Comparison of ENCODE assay signal across 8 cellular contexts in the genomic region with DNA sequence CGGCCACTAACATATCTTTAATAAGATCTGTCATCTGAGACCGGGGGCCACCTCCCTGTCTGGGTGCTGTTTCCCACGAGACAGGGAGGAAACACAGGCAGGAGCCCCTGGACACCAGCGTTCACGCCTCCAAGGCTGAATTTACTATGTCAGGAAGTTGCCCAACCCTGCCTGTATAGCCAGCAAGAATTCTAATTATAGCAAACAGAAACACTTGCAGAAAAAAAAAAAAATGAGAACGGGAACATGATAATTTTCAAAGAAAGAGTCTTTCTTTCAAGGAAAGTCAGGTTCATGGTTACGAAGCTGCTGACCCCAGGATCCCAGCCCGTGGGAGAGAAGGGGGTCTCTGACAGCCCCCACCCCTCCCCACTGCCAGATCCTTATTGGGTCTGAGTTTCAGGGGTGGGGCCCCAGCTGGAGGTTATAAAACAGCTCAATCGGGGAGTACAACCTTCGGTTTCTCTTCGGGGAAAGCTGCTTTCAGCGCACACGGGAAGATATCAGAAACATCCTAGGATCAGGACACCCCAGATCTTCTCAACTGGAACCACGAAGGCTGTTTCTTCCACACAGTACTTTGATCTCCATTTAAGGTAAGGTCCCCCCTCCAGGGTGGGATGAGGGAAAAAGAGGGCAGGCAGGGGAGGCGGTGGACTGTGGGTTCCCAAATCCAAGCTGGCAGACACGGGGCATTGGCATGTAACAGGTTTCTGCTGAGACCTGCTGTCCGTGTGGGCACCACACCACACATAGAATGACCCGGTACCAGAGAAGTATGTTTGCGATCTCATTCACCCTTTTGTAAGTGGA. TPM values are rescaled to one million over a fixed set of nuclear protein-coding genes. Genes with fewer than 3 reads are reported as not detected.
A peak's percentile ranks its signal among the peaks of the same experiment; 100 is the strongest.
DNase-seq lines count a peak whose midpoint lies in the region; ATAC-seq, FAIRE-seq and TF ChIP-seq lines count a peak whose summit lies in the region.

A gene (plus strand): TSS at position 455 of the 813 bp plus-strand sequence. CDS start 4,981 bp downstream, outside the sequence.

- H3K27me3 Mint-ChIP-seq in astrocyte (ENCODE audit: low read depth, unreplicated experiment) (no peaks in the 10 kb centered on the region), type B pancreatic cell (no peaks in the 10 kb centered on the region)

- H2BK12ac ChIP-seq in mesenchymal stem cell (ENCODE audit: low read length in 2 of 2), result peak within 1 kb of the TSS; percentile 25 to 52

- H3K9me3 ChIP-seq in astrocyte (ENCODE audit: insufficient read depth, low read depth, low read length), result peaks cover 4% of the 10 kb centered on the region
- peaks cover 2% of the 10 kb centered on the region for H3K9me3 ChIP-seq in mesenchymal stem cell (ENCODE audit: control insufficient read depth, low read length)

- H3K36me3 ChIP-seq in astrocyte (ENCODE audit: insufficient read depth, low read length) (no peaks in the 10 kb centered on the region), mesenchymal stem cell (ENCODE audit: control insufficient read depth in 1 of 2, insufficient read depth in 2 of 2, low read depth in 1 of 2, low read length in 2 of 2) (no peaks in the 10 kb centered on the region)

- H2AK5ac ChIP-seq in mesenchymal stem cell (ENCODE audit: low read length, severe bottlenecking), result no peak within 1 kb of the TSS

- H3K4me3 ChIP-seq in AG04449 (ENCODE audit: low read depth, low read length) (peak within 1 kb of the TSS; percentile 23; the same call in 1 of the 2 replicates), HL-60 (replicated peaks; ENCODE audit: insufficient read depth, low read length) (peak within 1 kb of the TSS; percentile 56), astrocyte (ENCODE audit: insufficient read depth, low read depth, low read length) (no peak within 1 kb of the TSS), mesenchymal stem cell (ENCODE audit: insufficient read depth in 1 of 2, low read depth in 1 of 2, low read length in 2 of 2) (peak within 1 kb of the TSS in 1 of 2 experiments; percentile 67)

- no peaks in the 10 kb centered on the region for H3K79me2 ChIP-seq in astrocyte (ENCODE audit: insufficient read depth, low read length)

- CTCF ChIA-PET in AG04449 (lab: Yijun Ruan, JAX), result no interaction called here

- peak within 1 kb of the TSS in 1 of 2 experiments; percentile 51 for H3K4ac ChIP-seq in mesenchymal stem cell (ENCODE audit: low read depth in 1 of 2, low read length in 2 of 2)

- H2BK15ac ChIP-seq in mesenchymal stem cell (ENCODE audit: low read depth, poor library complexity, severe bottlenecking), result peak within 1 kb of the TSS; percentile 54

- H3K79me1 ChIP-seq in mesenchymal stem cell (replicated peaks; ENCODE audit: low read length, poor library complexity, severe bottlenecking), result no peaks in the 10 kb centered on the region

- FAIRE-seq in astrocyte (lab: Jason Lieb, UNC), result no peak

- H4K20me1 ChIP-seq in astrocyte (ENCODE audit: insufficient read depth, low read length), result no peaks in the 10 kb centered on the region

- H3K9ac ChIP-seq in astrocyte (ENCODE audit: low read length), result no peak within 1 kb of the TSS
- peak within 1 kb of the TSS; percentile 65 for H3K9ac ChIP-seq in mesenchymal stem cell (ENCODE audit: low read length)

- POLR2A ChIA-PET in AG04449 (lab: Yijun Ruan, JAX), result no interaction called here

- no peak for DNase-seq in AG04449 (ENCODE audit: low read depth, low spot score)
- DNase-seq in HL-60 (ENCODE audit: low read depth in 1 of 2, low spot score in 1 of 2), result peak in 1 of 2 experiments; percentile 87
- DNase-seq in astrocyte (ENCODE audit: low read depth), result no peak
- DNase-seq in mesenchymal stem cell, result peak; percentile 75
- DNase-seq in type B pancreatic cell (ENCODE audit: extremely low spot score, unreplicated experiment), result no peak
- DNase-seq in GM19240 (ENCODE audit: insufficient read length, low spot score), result no peak
- DNase-seq in DMS79 (lab: John Stamatoyannopoulos, UW), result no peak

- WGBS in mesenchymal stem cell, result 41% methylated on average over 17 of the region's 19 CpGs

- peak within 1 kb of the TSS; percentile 23 for H3K4me2 ChIP-seq in astrocyte (ENCODE audit: low read length)
- peak within 1 kb of the TSS; percentile 23 for H3K4me2 ChIP-seq in mesenchymal stem cell (ENCODE audit: low read length, poor library complexity, severe bottlenecking)

- H3K9me3 Mint-ChIP-seq in astrocyte (ENCODE audit: unreplicated experiment), result peaks cover 18% of the 10 kb centered on the region
- no peaks in the 10 kb centered on the region for H3K9me3 Mint-ChIP-seq in type B pancreatic cell

- H3K27ac Mint-ChIP-seq in astrocyte (ENCODE audit: unreplicated experiment) (no peak within 1 kb of the TSS), type B pancreatic cell (no peak within 1 kb of the TSS)

- peak within 1 kb of the TSS in 1 of 2 experiments; percentile 94 for H3K23ac ChIP-seq in mesenchymal stem cell (ENCODE audit: low read length in 2 of 2)

- peak within 1 kb of the TSS in 1 of 2 experiments; percentile 43 for H3K14ac ChIP-seq in mesenchymal stem cell (ENCODE audit: low read length in 2 of 2)

- H2BK5ac ChIP-seq in mesenchymal stem cell (ENCODE audit: low read depth, low read length, poor library complexity, severe bottlenecking), result no peak within 1 kb of the TSS

- TF ChIP-seq CTCF in AG04449 (IDR thresholded peaks at IDR 0.05; ENCODE audit: insufficient read depth, low read length, missing control alignments) (no peak), HL-60 (IDR thresholded peaks at IDR 0.05; ENCODE audit: insufficient read depth, low read length) (no peak), astrocyte (IDR thresholded peaks at IDR 0.05; ENCODE audit: insufficient read depth, low read depth, low read length) (no peak), type B pancreatic cell (conservative IDR thresholded peaks at IDR 0.05) (no peak)

- no peak within 1 kb of the TSS for H4K8ac ChIP-seq in mesenchymal stem cell (ENCODE audit: low read length)

- H3K27me3 ChIP-seq in HL-60 (ENCODE audit: insufficient read depth, poor library complexity, severe bottlenecking), result no peaks in the 10 kb centered on the region
- no peaks in the 10 kb centered on the region for H3K27me3 ChIP-seq in astrocyte (ENCODE audit: insufficient read depth, low read length)
- peaks cover 0 to 3% of the 10 kb centered on the region in 2 experiments for H3K27me3 ChIP-seq in mesenchymal stem cell (ENCODE audit: control insufficient read depth in 1 of 2, insufficient read depth in 1 of 2, low read length in 2 of 2)

- H2AFZ ChIP-seq in astrocyte (ENCODE audit: low read depth, low read length), result no peak within 1 kb of the TSS
- peak within 1 kb of the TSS; percentile 5 for H2AFZ ChIP-seq in mesenchymal stem cell (ENCODE audit: low read depth, low read length)

- H3K4me1 Mint-ChIP-seq in astrocyte (ENCODE audit: low read depth, unreplicated experiment), result no peaks in the 10 kb centered on the region
- no peaks in the 10 kb centered on the region for H3K4me1 Mint-ChIP-seq in type B pancreatic cell (ENCODE audit: unreplicated experiment)

- H3K36me3 Mint-ChIP-seq in astrocyte (ENCODE audit: low read depth, unreplicated experiment) (peaks cover 4% of the 10 kb centered on the region), type B pancreatic cell (no peaks in the 10 kb centered on the region)

- ATAC-seq in GM19023 (IDR thresholded peaks at IDR 0.05; ENCODE audit: unreplicated experiment), result peak; percentile 73

- peak within 1 kb of the TSS; percentile 64 for H3K27ac ChIP-seq in HL-60 (replicated peaks)
- H3K27ac ChIP-seq in astrocyte (ENCODE audit: low read depth, low read length), result no peak within 1 kb of the TSS
- H3K27ac ChIP-seq in mesenchymal stem cell (ENCODE audit: low read length, poor library complexity, severe bottlenecking), result no peak within 1 kb of the TSS

- H3K4me3 Mint-ChIP-seq in astrocyte (ENCODE audit: unreplicated experiment) (no peak within 1 kb of the TSS), type B pancreatic cell (peak within 1 kb of the TSS; percentile 36)

- peak within 1 kb of the TSS; percentile 45 for H4K91ac ChIP-seq in mesenchymal stem cell (ENCODE audit: low read length)

- peak within 1 kb of the TSS in 1 of 2 experiments; percentile 62 for H3K18ac ChIP-seq in mesenchymal stem cell (ENCODE audit: low read depth in 1 of 2, low read length in 2 of 2)

- H2BK120ac ChIP-seq in mesenchymal stem cell (ENCODE audit: low read depth, low read length), result no peak within 1 kb of the TSS

- H3K4me1 ChIP-seq in astrocyte (ENCODE audit: insufficient read depth, low read length) (no peaks in the 10 kb centered on the region), mesenchymal stem cell (ENCODE audit: control insufficient read depth, insufficient read depth, low read depth, low read length) (no peaks in the 10 kb centered on the region)

RNA-seq across cellular contexts. Expression of the gene that starts here (rescaled TPM):
- total RNA-seq in astrocyte (not detected in 2 replicates), type B pancreatic cell (ENCODE audit: low replicate concordance) (not detected in 2 replicates)
- 1.4 TPM for polyA plus RNA-seq in mesenchymal stem cell (2013, experiment 1 of 2)
- polyA plus RNA-seq in mesenchymal stem cell (2013, experiment 2 of 2), result 1.4 TPM
